8 cellular contexts compared by ENCODE assay signal in the genomic region with DNA sequence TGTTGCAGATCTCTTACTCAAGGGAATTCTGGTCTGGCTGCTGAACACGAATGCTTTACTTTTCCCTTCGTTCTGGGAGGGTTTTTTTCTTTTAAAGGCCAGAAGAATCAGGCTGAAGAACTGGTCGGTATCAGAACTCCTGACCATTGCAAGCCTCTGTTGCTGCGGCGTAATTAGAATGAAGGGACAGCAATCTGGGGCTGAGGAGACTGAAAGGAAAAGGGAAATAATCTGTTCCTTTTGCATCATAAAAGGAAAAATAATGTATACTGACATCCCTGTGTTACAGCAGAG. TPM values are rescaled to one million over a fixed set of nuclear protein-coding genes. Genes with fewer than 3 reads are reported as not detected.
A peak's percentile ranks its signal among the peaks of the same experiment; 100 is the strongest.
DNase-seq lines count a peak whose midpoint lies in the region; ATAC-seq, FAIRE-seq and TF ChIP-seq lines count a peak whose summit lies in the region.

No MANE protein-coding gene starts in this region.

- peaks cover 50% of the 10 kb centered on the region for H3K4me1 Mint-ChIP-seq in activated B cell treated with CpG ODN at 0.5 μM for 24 hours

- WGBS in right cardiac atrium, result 0% methylated on average over 5 of the region's 5 CpGs
- 0 to 1% (median 0%) methylated on average over 5 of the region's 5 CpGs for WGBS in small intestine, 3 donors

- no peak for DNase-seq in activated B cell treated with CpG ODN at 0.5 μM for 24 hours
- no peak for DNase-seq in right cardiac atrium
- no peak for DNase-seq in small intestine
- DNase-seq in DMS114 treated with DMSO at 0.1 percent for 48 hours (lab: John Stamatoyannopoulos, UW; ENCODE audit: unreplicated experiment), result no peak
- DNase-seq in activated CD4-positive, alpha-beta T cell treated with anti-CD3 and anti-CD28 coated beads for 4 hours, result no peak
- no peak for DNase-seq in T1000 (lab: John Stamatoyannopoulos, UW)

- H3K4me1 ChIP-seq in HEK293 (ENCODE audit: control insufficient read depth, insufficient read depth, low read length), result no peaks in the 10 kb centered on the region
- no peaks in the 10 kb centered on the region for H3K4me1 ChIP-seq in right cardiac atrium (ENCODE audit: control insufficient read depth, insufficient read depth, low read length)
- no peaks in the 10 kb centered on the region for H3K4me1 ChIP-seq in small intestine (ENCODE audit: control insufficient read depth in 2 of 2, insufficient read depth in 1 of 2, low read depth in 1 of 2, low read length in 1 of 2)

- H3K4me3 Mint-ChIP-seq in activated B cell treated with CpG ODN at 0.5 μM for 24 hours, result peak overlapping the region; percentile 94

- ATAC-seq in activated B cell treated with CpG ODN at 0.5 μM for 24 hours (ENCODE audit: low read depth) (no peak), right cardiac atrium (peak in 1 of 2 donors; percentile 2), GM21576 (IDR thresholded peaks at IDR 0.05; ENCODE audit: unreplicated experiment) (no peak)

- H3K4me3 ChIP-seq in HEK293 (ENCODE audit: low read depth, low read length), result peak overlapping the region; percentile 89
- peak overlapping the region; percentile 91 for H3K4me3 ChIP-seq in right cardiac atrium (ENCODE audit: low read length)
- H3K4me3 ChIP-seq in small intestine (ENCODE audit: low read depth in 1 of 2, low read length in 2 of 2), result peak overlapping the region; percentile 85 to 92

- no peak for TF ChIP-seq CTCF in HEK293 (tag by site-specific recombination; IDR thresholded peaks at IDR 0.05)
- TF ChIP-seq CTCF in activated B cell treated with CpG ODN at 0.5 μM for 24 hours (IDR thresholded peaks at IDR 0.05), result no peak

- H3K36me3 ChIP-seq in HEK293 (ENCODE audit: control insufficient read depth in 2 of 2, insufficient read depth in 1 of 2, low read length in 2 of 2) (peaks cover 0 to 3% of the 10 kb centered on the region in 2 experiments; a peak in 1 of 3 replicates), small intestine (ENCODE audit: control insufficient read depth in 2 of 2, insufficient read depth in 2 of 2, low read length in 2 of 2) (no peaks in the 10 kb centered on the region)

- no peak for FAIRE-seq in small intestine (lab: Jason Lieb, UNC)

- intact Hi-C loops in activated B cell treated with CpG ODN at 0.5 μM for 24 hours (cut with micrococcal nuclease), result loop anchor here (2.0 to 5.0 kb wide), 3 partner anchors 16 to 1452 kb away; a partner anchor contains a TSS
- intact Hi-C loops in right cardiac atrium (cut with DNase I), result no loop called here

- no peaks in the 10 kb centered on the region for H3K27me3 Mint-ChIP-seq in activated B cell treated with CpG ODN at 0.5 μM for 24 hours

- H3K27me3 ChIP-seq in right cardiac atrium (ENCODE audit: control insufficient read depth, insufficient read depth), result no peaks in the 10 kb centered on the region
- H3K27me3 ChIP-seq in small intestine (ENCODE audit: control insufficient read depth in 2 of 2, insufficient read depth in 2 of 2, low read length in 2 of 2), result no peaks in the 10 kb centered on the region

- POLR2A ChIA-PET in HEK293 (lab: Yijun Ruan, JAX) (no interaction called here), activated B cell treated with CpG ODN at 0.5 μM for 24 hours (lab: Charles Lee) (interaction anchor here (2.9 kb wide), 1 partner anchor 297 kb away, joined by 9 read pairs; no protein-coding TSS in a partner anchor)

- CTCF ChIA-PET in HEK293 (lab: Yijun Ruan, JAX) (interaction anchor here (1.0 kb wide), 1 partner anchor 43 kb away, joined by 4 read pairs; no protein-coding TSS in a partner anchor), activated B cell treated with CpG ODN at 0.5 μM for 24 hours (lab: Charles Lee) (no interaction called here)

- H3K9me3 Mint-ChIP-seq in activated B cell treated with CpG ODN at 0.5 μM for 24 hours, result no peaks in the 10 kb centered on the region

- H3K27ac Mint-ChIP-seq in activated B cell treated with CpG ODN at 0.5 μM for 24 hours, result peak overlapping the region; percentile 97

- H3K9me3 ChIP-seq in HEK293 (ENCODE audit: control insufficient read depth, insufficient read depth, low read depth, low read length), result no peaks in the 10 kb centered on the region
- H3K9me3 ChIP-seq in right cardiac atrium (ENCODE audit: control insufficient read depth, low read length), result no peaks in the 10 kb centered on the region
- no peaks in the 10 kb centered on the region for H3K9me3 ChIP-seq in small intestine (ENCODE audit: control insufficient read depth, low read depth)

- peak overlapping the region; percentile 79; the same call in 1 of the 2 replicates for H3K27ac ChIP-seq in HEK293 (ENCODE audit: extremely low read depth, low read depth, low read length)
- peak overlapping the region; percentile 93 for H3K27ac ChIP-seq in right cardiac atrium (ENCODE audit: low read length)
- peak overlapping the region; percentile 79 to 97 for H3K27ac ChIP-seq in small intestine (ENCODE audit: low read depth in 1 of 2, low read length in 1 of 2)

- H3K36me3 Mint-ChIP-seq in activated B cell treated with CpG ODN at 0.5 μM for 24 hours (ENCODE audit: low read depth), result peaks cover 36% of the 10 kb centered on the region

TF ChIP-seq in HEK293, 187 proteins besides CTCF, POLR2A, EP300 and RAD21:
- TF ChIP-seq ZNF335 (tag by site-specific recombination; conservative IDR thresholded peaks at IDR 0.05) (peak; percentile 4; the same call in 1 of the 2 replicates), PRDM1 (tag by site-specific recombination; IDR thresholded peaks at IDR 0.05) (peak; percentile 52), ZBTB7A (tag by site-specific recombination; IDR thresholded peaks at IDR 0.05; ENCODE audit: low read depth) (no peak)

RNA-seq across cellular contexts. Expression of a gene that starts 0.7 kb away (rescaled TPM):
- 35.2 and 40.4 TPM in 2 replicates for total RNA-seq in activated B cell treated with CpG ODN at 0.5 μM for 24 hours
- total RNA-seq in right cardiac atrium, result 10 to 100 TPM; 30.1 to 34.7 (median 32.4) TPM
- polyA plus RNA-seq in right cardiac atrium, result 29.7 TPM
- polyA plus RNA-seq in small intestine, result 10 to 100 TPM; 17.8 to 29.0 (median 23.7) TPM
